14 cellular contexts compared by ENCODE assay signal in the genomic region with DNA sequence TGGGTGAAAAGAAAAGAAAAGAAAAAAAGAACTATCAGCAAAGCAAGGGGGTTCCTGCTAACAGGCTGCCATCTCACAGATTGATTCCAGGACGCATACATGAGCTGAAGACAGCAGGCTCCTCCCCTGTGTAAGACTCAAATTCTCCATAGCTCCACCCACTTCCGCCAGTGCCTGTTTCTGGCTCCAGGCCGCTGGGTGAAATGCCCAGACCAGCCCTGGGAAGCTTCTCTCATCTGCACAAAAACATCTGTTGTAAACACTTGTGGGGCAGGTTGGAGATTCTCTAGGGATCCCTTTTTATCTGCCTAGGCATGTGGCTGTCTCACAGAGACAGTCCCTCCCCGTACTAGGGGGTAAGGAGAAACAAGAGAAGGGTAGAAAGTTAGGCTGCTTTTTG.
DNase-seq lines count a peak whose midpoint lies in the region; ATAC-seq, FAIRE-seq and TF ChIP-seq lines count a peak whose summit lies in the region.
"Had no signal": no experiment of that assay in that cellular context is flagged by ENCODE, and none has a peak within 500 bp of the region (broad histone marks: within the 10 kb centered on the region; RNA-seq: fewer than 3 reads in every experiment).

No MANE protein-coding gene starts in this region.

- no peaks in the 10 kb centered on the region for H4K20me1 ChIP-seq in astrocyte (ENCODE audit: insufficient read depth, low read length)

- H3K27ac ChIP-seq in astrocyte (ENCODE audit: low read depth, low read length), result no peak overlapping the region
- peak overlapping the region; percentile 30 to 58 for H3K27ac ChIP-seq in mucosa of rectum (ENCODE audit: low read depth in 2 of 2, low read length in 2 of 2)
- H3K27ac ChIP-seq in caudate nucleus (ENCODE audit: low read depth, low read length), result no peak overlapping the region

- no peaks in the 10 kb centered on the region for H3K9me3 Mint-ChIP-seq in astrocyte (ENCODE audit: unreplicated experiment)

- no peak overlapping the region for H3K4me3 Mint-ChIP-seq in astrocyte (ENCODE audit: unreplicated experiment)
- H3K4me3 Mint-ChIP-seq: CD4-positive, alpha-beta memory T cell; central memory CD8-positive, alpha-beta T cell had no signal

- peak; percentile 66 for ATAC-seq in GM21717 (IDR thresholded peaks at IDR 0.05; ENCODE audit: unreplicated experiment)
- no peak for ATAC-seq in HG02759 (IDR thresholded peaks at IDR 0.05; ENCODE audit: unreplicated experiment)
- ATAC-seq in HG03571 (IDR thresholded peaks at IDR 0.05; ENCODE audit: unreplicated experiment), result no peak

- H3K4me3 ChIP-seq in astrocyte (ENCODE audit: insufficient read depth, low read depth, low read length) (no peak overlapping the region), mucosa of rectum (ENCODE audit: low read length in 2 of 2) (peak overlapping the region; percentile 33 to 50)

- H3K27ac Mint-ChIP-seq in astrocyte (ENCODE audit: unreplicated experiment), result no peak overlapping the region
- H3K27ac Mint-ChIP-seq: CD4-positive, alpha-beta memory T cell had no signal

- H2AFZ ChIP-seq in astrocyte (ENCODE audit: low read depth, low read length), result peak overlapping the region; percentile 11

- H3K27me3 Mint-ChIP-seq in astrocyte (ENCODE audit: low read depth, unreplicated experiment), result no peaks in the 10 kb centered on the region
- H3K27me3 Mint-ChIP-seq: CD4-positive, alpha-beta memory T cell; central memory CD8-positive, alpha-beta T cell had no signal

- in situ Hi-C loops in ACHN (cut with HindIII; ENCODE audit: low pct_ligation_motif_present, low pct_unique_long_range_greater_than_20kb, low sequenced_read_pairs), result no loop called here

- H3K27me3 ChIP-seq in astrocyte (ENCODE audit: insufficient read depth, low read length) (no peaks in the 10 kb centered on the region), mucosa of rectum (ENCODE audit: control insufficient read depth in 2 of 2, insufficient read depth in 2 of 2, low read length in 2 of 2) (no peaks in the 10 kb centered on the region)

- no peaks in the 10 kb centered on the region for H3K79me2 ChIP-seq in astrocyte (ENCODE audit: insufficient read depth, low read length)

- no peaks in the 10 kb centered on the region for H3K4me1 Mint-ChIP-seq in astrocyte (ENCODE audit: low read depth, unreplicated experiment)
- H3K4me1 Mint-ChIP-seq: CD4-positive, alpha-beta memory T cell; central memory CD8-positive, alpha-beta T cell had no signal

- FAIRE-seq in astrocyte (lab: Jason Lieb, UNC), result no peak

- H3K36me3 ChIP-seq in astrocyte (ENCODE audit: insufficient read depth, low read length) (no peaks in the 10 kb centered on the region), mucosa of rectum (ENCODE audit: control insufficient read depth in 2 of 2, insufficient read depth in 2 of 2, low read length in 2 of 2) (no peaks in the 10 kb centered on the region)

- no peak overlapping the region for H3K4me2 ChIP-seq in astrocyte (ENCODE audit: low read length)

- TF ChIP-seq CTCF in astrocyte (IDR thresholded peaks at IDR 0.05; ENCODE audit: insufficient read depth, low read depth, low read length), result no peak

- DNase-seq in NCI-H2171 (lab: John Stamatoyannopoulos, UW), result peak; percentile 91
- DNase-seq in astrocyte (ENCODE audit: low read depth), result no peak
- DNase-seq in ACHN, result no peak
- no peak for DNase-seq in caudate nucleus (lab: John Stamatoyannopoulos, UW)
- DNase-seq: activated CD4-positive, alpha-beta T cell treated with anti-CD3 and anti-CD28 coated beads, Interleukin-2, amount 50 U/mL, for 48 hours; activated naive CD4-positive, alpha-beta T cell; CD4-positive, alpha-beta memory T cell; kidney glomerular epithelial cell; NCI-H510A treated with DMSO at 0.1 percent for 48 hours had no signal

- H3K4me1 ChIP-seq in astrocyte (ENCODE audit: insufficient read depth, low read length) (no peaks in the 10 kb centered on the region), mucosa of rectum (ENCODE audit: control insufficient read depth in 2 of 2, insufficient read depth in 2 of 2, low read length in 2 of 2) (peaks cover 0 to 8% of the 10 kb centered on the region in 2 donors)

- H3K9ac ChIP-seq in astrocyte (ENCODE audit: low read length) (no peak overlapping the region), mucosa of rectum (ENCODE audit: low read depth in 1 of 2, low read length in 2 of 2) (no peak overlapping the region)

- H3K36me3 Mint-ChIP-seq in astrocyte (ENCODE audit: low read depth, unreplicated experiment), result no peaks in the 10 kb centered on the region
- H3K36me3 Mint-ChIP-seq: CD4-positive, alpha-beta memory T cell had no signal

- H3K9me3 ChIP-seq in astrocyte (ENCODE audit: insufficient read depth, low read depth, low read length), result no peaks in the 10 kb centered on the region
- H3K9me3 ChIP-seq in mucosa of rectum (ENCODE audit: control insufficient read depth in 2 of 2, low read length in 2 of 2), result no peaks in the 10 kb centered on the region

Comparison
In these comparisons a context has a peak if more than half of its experiments do, and no peak if none do; other contexts are left out.
1. H3K27ac ChIP-seq: peak in mucosa of rectum (2 of 2); none in astrocyte (single experiment) and caudate nucleus (single experiment).